Comparison of ENCODE assay signal across 32 cellular contexts in genomic region chr4:174940002-174940401, GRCh38. TPM values are rescaled to one million over a fixed set of nuclear protein-coding genes. Genes with fewer than 3 reads are reported as not detected.
"Had no signal": no experiment of that assay in that cellular context is flagged by ENCODE, and none has a peak within 500 bp of the region (broad histone marks: within the 10 kb centered on the region; RNA-seq: fewer than 3 reads in every experiment).

No MANE protein-coding gene starts in this region.

- H2AFZ ChIP-seq: hepatocyte had no signal

- H3K4me3 ChIP-seq: hepatocyte, left ventricle myocardium inferior, mucosa of descending colon, ovary, right atrium auricular region, sigmoid colon, spleen, testis, thyroid gland, transverse colon, upper lobe of left lung, vagina had no signal

- H3K36me3 ChIP-seq: left ventricle myocardium inferior, ovary, right atrium auricular region, sigmoid colon, spleen, thyroid gland, transverse colon, upper lobe of left lung, vagina had no signal

- H3K9me3 ChIP-seq: ovary, right atrium auricular region, sigmoid colon, testis, thyroid gland, transverse colon, upper lobe of left lung, vagina had no signal

- ATAC-seq: mucosa of descending colon; naive thymus-derived CD4-positive, alpha-beta T cell; natural killer cell treated with Interleukin-12 subunit alpha and Interleukin-12 subunit beta and Interleukin-15 and Interleukin-18, amount 100 ng/mL, for 72 hours; stimulated activated effector memory CD8-positive, alpha-beta T cell treated with anti-CD3 and anti-CD28 coated beads, Interleukin-12 subunit alpha, Interleukin-12 subunit beta, amount 100 ng/mL, for 72 hours; stimulated activated naive CD8-positive, alpha-beta T cell treated with anti-CD3 and anti-CD28 coated beads, Interleukin-15, amount 100 ng/mL, for 72 hours had no signal

- H3K4me1 ChIP-seq: left ventricle myocardium inferior, right atrium auricular region, sigmoid colon, spleen, testis, thyroid gland, transverse colon, upper lobe of left lung, vagina had no signal

- H3K27me3 Mint-ChIP-seq: memory B cell; naive thymus-derived CD4-positive, alpha-beta T cell; natural killer cell treated with Interleukin-12 subunit alpha and Interleukin-12 subunit beta and Interleukin-15 and Interleukin-18, amount 100 ng/mL, for 72 hours; progenitor cell of endocrine pancreas; stimulated activated naive CD8-positive, alpha-beta T cell treated with anti-CD3 and anti-CD28 coated beads, Interleukin-15, amount 100 ng/mL, for 72 hours had no signal

- H3K27me3 ChIP-seq: hepatocyte, ovary, right atrium auricular region, sigmoid colon, spleen, testis, thyroid gland, transverse colon, upper lobe of left lung, vagina had no signal

- H3K4me1 Mint-ChIP-seq: memory B cell; naive thymus-derived CD4-positive, alpha-beta T cell; stimulated activated effector memory CD8-positive, alpha-beta T cell treated with anti-CD3 and anti-CD28 coated beads, Interleukin-12 subunit alpha, Interleukin-12 subunit beta, amount 100 ng/mL, for 72 hours; stimulated activated naive CD8-positive, alpha-beta T cell treated with anti-CD3 and anti-CD28 coated beads, Interleukin-15, amount 100 ng/mL, for 72 hours had no signal

- FAIRE-seq: small intestine had no signal

- DNase-seq: islet precursor cell; left ventricle myocardium inferior; midbrain; mucosa of descending colon; naive thymus-derived CD4-positive, alpha-beta T cell; ovary; sigmoid colon; small intestine; spleen; stimulated activated CD4-positive, alpha-beta T cell treated with anti-CD3 and anti-CD28 coated beads, Interleukin-4, amount 100 ng/mL, for 24 hours; stimulated activated naive CD4-positive, alpha-beta T cell treated with Interleukin-2 at 50 U/mL for 16 hours; stimulated activated naive CD8-positive, alpha-beta T cell treated with anti-CD3 and anti-CD28 coated beads, Interleukin-15, amount 100 ng/mL, for 72 hours; testis; thyroid gland; transverse colon; upper lobe of left lung had no signal

- H3K4me3 Mint-ChIP-seq: memory B cell; naive thymus-derived CD4-positive, alpha-beta T cell; natural killer cell treated with Interleukin-12 subunit alpha and Interleukin-12 subunit beta and Interleukin-15 and Interleukin-18, amount 100 ng/mL, for 72 hours; stimulated activated effector memory CD8-positive, alpha-beta T cell treated with anti-CD3 and anti-CD28 coated beads, Interleukin-12 subunit alpha, Interleukin-12 subunit beta, amount 100 ng/mL, for 72 hours; stimulated activated naive CD8-positive, alpha-beta T cell treated with anti-CD3 and anti-CD28 coated beads, Interleukin-15, amount 100 ng/mL, for 72 hours had no signal

- H3K36me3 Mint-ChIP-seq: naive thymus-derived CD4-positive, alpha-beta T cell; stimulated activated effector memory CD8-positive, alpha-beta T cell treated with anti-CD3 and anti-CD28 coated beads, Interleukin-12 subunit alpha, Interleukin-12 subunit beta, amount 100 ng/mL, for 72 hours had no signal

- H3K4me2 ChIP-seq: hepatocyte had no signal

- H3K27ac ChIP-seq: hepatocyte, left ventricle myocardium inferior, ovary, right atrium auricular region, sigmoid colon, spleen, testis, thyroid gland, transverse colon, upper lobe of left lung, vagina had no signal

- H3K79me2 ChIP-seq: hepatocyte had no signal

RNA-seq across cellular contexts. Expression of gene ADAM29, which starts 21.8 kb away (rescaled TPM):
- total RNA-seq: hepatocyte; kidney epithelial cell; left ventricle myocardium inferior; lower leg skin; lung microvascular endothelial cell; mesenteric fat pad; mucosa of descending colon; myocyte; naive thymus-derived CD4-positive, alpha-beta T cell; natural killer cell treated with Interleukin-12 subunit alpha and Interleukin-12 subunit beta and Interleukin-15 and Interleukin-18, amount 100 ng/mL, for 72 hours; omental fat pad; ovary; progenitor cell of endocrine pancreas; pulmonary artery endothelial cell; renal cortical epithelial cell; right atrium auricular region; sigmoid colon; spleen; transverse colon; upper lobe of left lung; urinary bladder; vagina had no signal
- polyA plus RNA-seq: hepatocyte; naive thymus-derived CD4-positive, alpha-beta T cell; ovary; sigmoid colon; small intestine; urinary bladder had no signal
